17 cellular contexts compared by ENCODE assay signal in the genomic region with DNA sequence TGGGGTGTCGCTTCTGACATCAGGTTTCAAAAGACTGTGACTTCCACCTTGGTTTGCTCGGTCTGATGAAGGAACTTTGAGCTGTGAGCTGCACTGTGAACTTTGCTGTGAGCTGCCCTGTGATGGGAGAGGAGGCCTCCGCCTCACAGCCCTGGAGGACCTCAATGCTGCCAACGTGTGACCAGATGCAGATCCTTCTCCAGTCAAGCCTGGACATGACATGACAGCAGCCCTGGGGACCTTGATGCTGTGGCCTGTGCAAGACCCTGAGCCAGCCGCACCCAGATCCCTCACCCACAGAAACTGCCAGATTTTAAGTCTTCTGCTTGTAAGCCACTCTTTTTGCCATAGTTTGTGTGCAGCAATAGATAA. TPM values are rescaled to one million over a fixed set of nuclear protein-coding genes. Genes with fewer than 3 reads are reported as not detected.
DNase-seq lines count a peak whose midpoint lies in the region; ATAC-seq, FAIRE-seq and TF ChIP-seq lines count a peak whose summit lies in the region.
"Had no signal": no experiment of that assay in that cellular context is flagged by ENCODE, and none has a peak within 500 bp of the region (broad histone marks: within the 10 kb centered on the region; RNA-seq: fewer than 3 reads in every experiment).

No MANE protein-coding gene starts in this region.

- ATAC-seq in left lung (no peak), GM18511 (IDR thresholded peaks at IDR 0.05; ENCODE audit: unreplicated experiment) (no peak)
- ATAC-seq: PC-3 had no signal

- FAIRE-seq in HTR-8/SVneo (lab: Jason Lieb, UNC) (peak; percentile 62), small intestine (lab: Jason Lieb, UNC) (no peak)
- FAIRE-seq: H54 had no signal

- DNase-seq in HTR-8/SVneo (ENCODE audit: insufficient read length, low spot score) (no peak), left lung (peak; percentile 20 to 23), small intestine (peak; percentile 73), NCI-H146 treated with DMSO at 0.1 percent for 48 hours (lab: John Stamatoyannopoulos, UW; ENCODE audit: unreplicated experiment) (no peak), NCI-H2029 treated with DMSO at 0.1 percent for 48 hours (lab: John Stamatoyannopoulos, UW) (no peak)
- DNase-seq in central memory CD4-positive, alpha-beta T cell, result no peak
- DNase-seq: CD4-positive, alpha-beta T cell; EL; NCI-H1436 treated with DMSO at 0.1 percent for 48 hours; NCI-H2081 treated with DMSO at 0.1 percent for 48 hours; NCI-H510A; NCI-H774; PC-3 had no signal

- TF ChIP-seq CTCF in left lung (IDR thresholded peaks at IDR 0.05), result no peak

- peak overlapping the region in 6 of 10 experiments; percentile 65 to 79 (median 71); a peak in 12 of 20 replicates for H3K4me3 ChIP-seq in BLaER1 treated with 17β-estradiol and CSF1 and Interleukin-3, amounts not matched to agents 10 nM and 100 nM
- no peak overlapping the region for H3K4me3 ChIP-seq in left lung
- H3K4me3 ChIP-seq in small intestine (ENCODE audit: low read depth in 1 of 2, low read length in 2 of 2), result no peak overlapping the region
- H3K4me3 ChIP-seq: SJSA1 had no signal

- H3K9ac ChIP-seq in BLaER1 treated with 17β-estradiol and CSF1 and Interleukin-3, amounts not matched to agents 10 nM and 100 nM, result peak overlapping the region; percentile 46 to 97 (median 92); a peak in 18 of 22 replicates

- no peaks in the 10 kb centered on the region for H3K9me3 ChIP-seq in BLaER1 treated with 17β-estradiol and CSF1 and Interleukin-3, amounts not matched to agents 10 nM and 100 nM (replicated peaks in 1 of 11)
- H3K9me3 ChIP-seq in left lung (no peaks in the 10 kb centered on the region), small intestine (ENCODE audit: control insufficient read depth, low read depth) (no peaks in the 10 kb centered on the region)
- H3K9me3 ChIP-seq: SJSA1 had no signal

- no peaks in the 10 kb centered on the region for H3K27me3 ChIP-seq in BLaER1 treated with 17β-estradiol and CSF1 and Interleukin-3, amounts not matched to agents 10 nM and 100 nM
- peaks cover 0 to 9% of the 10 kb centered on the region in 2 donors for H3K27me3 ChIP-seq in left lung
- H3K27me3 ChIP-seq in small intestine (ENCODE audit: control insufficient read depth in 2 of 2, insufficient read depth in 2 of 2, low read length in 2 of 2), result no peaks in the 10 kb centered on the region

- WGBS in small intestine, 3 donors, result 35 to 74% (median 47%) methylated on average over 5 of the region's 5 CpGs

- H4K20me1 ChIP-seq in BLaER1 treated with 17β-estradiol and CSF1 and Interleukin-3, amounts not matched to agents 10 nM and 100 nM, result no peaks in the 10 kb centered on the region

- H3K4me1 ChIP-seq in BLaER1 treated with 17β-estradiol and CSF1 and Interleukin-3, amounts not matched to agents 10 nM and 100 nM, result peaks cover 98 to 100% (median 100%) of the 10 kb centered on the region in 10 experiments
- H3K4me1 ChIP-seq in left lung, result peaks cover 0 to 30% of the 10 kb centered on the region in 2 donors
- peaks cover 0 to 3% of the 10 kb centered on the region in 2 donors for H3K4me1 ChIP-seq in small intestine (ENCODE audit: control insufficient read depth in 2 of 2, insufficient read depth in 1 of 2, low read depth in 1 of 2, low read length in 1 of 2)

- peak overlapping the region; percentile 64 to 100 (median 97); a peak in 21 of 22 replicates for H3K27ac ChIP-seq in BLaER1 treated with 17β-estradiol and CSF1 and Interleukin-3, amounts not matched to agents 10 nM and 100 nM
- H3K27ac ChIP-seq in left lung (no peak overlapping the region), small intestine (ENCODE audit: low read depth in 1 of 2, low read length in 1 of 2) (no peak overlapping the region)
- H3K27ac ChIP-seq: SJSA1 had no signal

- peaks cover 0 to 45% (median 9%) of the 10 kb centered on the region in 11 experiments; a peak in 10 of 22 replicates for H3K36me3 ChIP-seq in BLaER1 treated with 17β-estradiol and CSF1 and Interleukin-3, amounts not matched to agents 10 nM and 100 nM
- H3K36me3 ChIP-seq in left lung (no peaks in the 10 kb centered on the region), small intestine (ENCODE audit: control insufficient read depth in 2 of 2, insufficient read depth in 2 of 2, low read length in 2 of 2) (no peaks in the 10 kb centered on the region)
- H3K36me3 ChIP-seq: SJSA1 had no signal

- intact Hi-C loops in left lung (cut with DNase I), result no loop called here

- peak overlapping the region; percentile 77 to 99 (median 97) for H3K4me2 ChIP-seq in BLaER1 treated with 17β-estradiol and CSF1 and Interleukin-3, amounts not matched to agents 10 nM and 100 nM

RNA-seq across cellular contexts. Expression of a gene that starts 13.3 kb away (rescaled TPM):
- total RNA-seq in left lung, result not detected
- polyA plus RNA-seq in small intestine, result under 1 TPM in 1 of 3 donors, not detected in 2; 0.03 TPM
- total RNA-seq: PC-3, SJSA1 had no signal

Comparison
In these comparisons a context has a peak if more than half of its experiments do, and no peak if none do; other contexts are left out.
1. H3K27ac ChIP-seq: peak in BLaER1 treated with 17β-estradiol and CSF1 and Interleukin-3, amounts not matched to agents 10 nM and 100 nM (11 of 11); none in left lung (0 of 2) and small intestine (0 of 2).
2. H3K4me3 ChIP-seq: peak in BLaER1 treated with 17β-estradiol and CSF1 and Interleukin-3, amounts not matched to agents 10 nM and 100 nM (6 of 10); none in left lung (0 of 2) and small intestine (0 of 2).
3. DNase-seq: peak in left lung (2 of 2) and small intestine (single experiment); none in HTR-8/SVneo (single experiment), NCI-H146 treated with DMSO at 0.1 percent for 48 hours (single experiment), central memory CD4-positive, alpha-beta T cell (single experiment) and NCI-H2029 treated with DMSO at 0.1 percent for 48 hours (single experiment).